Comparison of ENCODE assay signal across 29 cellular contexts in genomic region chr11:64459016-64459415, GRCh38.
A peak's percentile ranks its signal among the peaks of the same experiment; 100 is the strongest.
DNase-seq lines count a peak whose midpoint lies in the region; ATAC-seq and TF ChIP-seq lines count a peak whose summit lies in the region.
"Had no signal": no experiment of that assay in that cellular context is flagged by ENCODE, and none has a peak within 500 bp of the region (broad histone marks: within the 10 kb centered on the region; RNA-seq: fewer than 3 reads in every experiment).

No MANE protein-coding gene starts in this region.

- H3K27me3 ChIP-seq in upper lobe of right lung (no peaks in the 10 kb centered on the region), breast epithelium (no peaks in the 10 kb centered on the region)
- H3K27me3 ChIP-seq: neural progenitor cell, stomach, vagina had no signal

- no peak for TF ChIP-seq POLR2A in breast epithelium (IDR thresholded peaks at IDR 0.05)

- H3K27me3 Mint-ChIP-seq in activated naive CD8-positive, alpha-beta T cell treated with anti-CD3 and anti-CD28 coated beads, Interleukin-2, amount 10 ng/mL, durations not matched to agents 7 days and 5 days: peaks cover 6% of the 10 kb centered on the region
- no peaks in the 10 kb centered on the region for H3K27me3 Mint-ChIP-seq in activated naive CD8-positive, alpha-beta T cell treated with anti-CD3 and anti-CD28 coated beads, Interleukin-2, amount 50 U/mL, for 24 hours

- no peaks in the 10 kb centered on the region for H3K4me1 Mint-ChIP-seq in activated naive CD8-positive, alpha-beta T cell treated with anti-CD3 and anti-CD28 coated beads, Interleukin-2, amount 10 ng/mL, durations not matched to agents 7 days and 5 days
- H3K4me1 Mint-ChIP-seq in activated naive CD8-positive, alpha-beta T cell treated with anti-CD3 and anti-CD28 coated beads, Interleukin-2, amount 50 U/mL, for 24 hours: no peaks in the 10 kb centered on the region
- H3K4me1 Mint-ChIP-seq: CD4-positive, CD25-positive, alpha-beta regulatory T cell; neural progenitor cell had no signal

- TF ChIP-seq CTCF in upper lobe of right lung (IDR thresholded peaks at IDR 0.05) (no peak), breast epithelium (IDR thresholded peaks at IDR 0.05) (no peak)

- DNase-seq in activated naive CD8-positive, alpha-beta T cell treated with anti-CD3 and anti-CD28 coated beads, Interleukin-2, amount 10 ng/mL, durations not matched to agents 7 days and 5 days: peak; percentile 12
- DNase-seq in activated naive CD8-positive, alpha-beta T cell treated with anti-CD3 and anti-CD28 coated beads, Interleukin-2, amount 50 U/mL, for 24 hours: no peak
- DNase-seq in NCI-H226 (peak; percentile 2), islet precursor cell (peak; percentile 45), upper lobe of right lung (peak; percentile 29), breast epithelium (ENCODE audit: low spot score in 2 of 2) (no peak)
- DNase-seq in central memory CD4-positive, alpha-beta T cell: no peak
- DNase-seq: activated CD4-positive, alpha-beta T cell treated with anti-CD3 and anti-CD28 coated beads for 4 hours; AML-193; Calu3; CD4-positive, CD25-positive, alpha-beta regulatory T cell; DMS79 treated with DMSO at 0.1 percent for 48 hours; foreskin melanocyte; heart right ventricle; left colon; NCI-H1436 treated with DMSO at 0.1 percent for 48 hours; NCI-H2081 treated with DMSO at 0.1 percent for 48 hours; NCI-H446; NCI-H748 treated with DMSO at 0.1 percent for 48 hours; SIG-M5; stomach; T-helper 9 cell had no signal

- no peak overlapping the region for H3K4me3 Mint-ChIP-seq in activated naive CD8-positive, alpha-beta T cell treated with anti-CD3 and anti-CD28 coated beads, Interleukin-2, amount 10 ng/mL, durations not matched to agents 7 days and 5 days
- no peak overlapping the region for H3K4me3 Mint-ChIP-seq in activated naive CD8-positive, alpha-beta T cell treated with anti-CD3 and anti-CD28 coated beads, Interleukin-2, amount 50 U/mL, for 24 hours
- H3K4me3 Mint-ChIP-seq: CD4-positive, CD25-positive, alpha-beta regulatory T cell; neural progenitor cell had no signal

- H3K36me3 ChIP-seq in upper lobe of right lung (no peaks in the 10 kb centered on the region), breast epithelium (no peaks in the 10 kb centered on the region)
- H3K36me3 ChIP-seq: HAP-1, heart right ventricle, neural progenitor cell, stomach, vagina had no signal

- H3K36me3 Mint-ChIP-seq in activated naive CD8-positive, alpha-beta T cell treated with anti-CD3 and anti-CD28 coated beads, Interleukin-2, amount 10 ng/mL, durations not matched to agents 7 days and 5 days: no peaks in the 10 kb centered on the region
- no peaks in the 10 kb centered on the region for H3K36me3 Mint-ChIP-seq in activated naive CD8-positive, alpha-beta T cell treated with anti-CD3 and anti-CD28 coated beads, Interleukin-2, amount 50 U/mL, for 24 hours (ENCODE audit: low read depth)
- H3K36me3 Mint-ChIP-seq: CD4-positive, CD25-positive, alpha-beta regulatory T cell; neural progenitor cell had no signal

- no peak overlapping the region for H3K4me3 ChIP-seq in upper lobe of right lung
- H3K4me3 ChIP-seq in breast epithelium: no peak overlapping the region
- H3K4me3 ChIP-seq: HAP-1, heart right ventricle, neural progenitor cell, stomach, vagina had no signal

- H3K4me1 ChIP-seq in upper lobe of right lung: no peaks in the 10 kb centered on the region
- H3K4me1 ChIP-seq in breast epithelium: no peaks in the 10 kb centered on the region
- H3K4me1 ChIP-seq: HAP-1, heart right ventricle, neural progenitor cell, parathyroid adenoma, stomach, vagina had no signal

- no peak overlapping the region for H3K27ac Mint-ChIP-seq in activated naive CD8-positive, alpha-beta T cell treated with anti-CD3 and anti-CD28 coated beads, Interleukin-2, amount 10 ng/mL, durations not matched to agents 7 days and 5 days
- no peak overlapping the region for H3K27ac Mint-ChIP-seq in activated naive CD8-positive, alpha-beta T cell treated with anti-CD3 and anti-CD28 coated beads, Interleukin-2, amount 50 U/mL, for 24 hours
- H3K27ac Mint-ChIP-seq: CD4-positive, CD25-positive, alpha-beta regulatory T cell; neural progenitor cell had no signal

- POLR2A ChIA-PET in activated naive CD8-positive, alpha-beta T cell treated with anti-CD3 and anti-CD28 coated beads, Interleukin-2, amount 10 ng/mL, durations not matched to agents 7 days and 5 days (lab: Charles Lee): no interaction called here

- ATAC-seq in activated naive CD8-positive, alpha-beta T cell treated with anti-CD3 and anti-CD28 coated beads, Interleukin-2, amount 10 ng/mL, durations not matched to agents 7 days and 5 days (ENCODE audit: low read depth): no peak
- ATAC-seq in activated naive CD8-positive, alpha-beta T cell treated with anti-CD3 and anti-CD28 coated beads, Interleukin-2, amount 50 U/mL, for 24 hours: no peak
- ATAC-seq in upper lobe of right lung (no peak), HG02938 (IDR thresholded peaks at IDR 0.05; ENCODE audit: unreplicated experiment) (no peak)
- ATAC-seq: heart right ventricle, left colon, Panc1 had no signal

- intact Hi-C loops in upper lobe of right lung (cut with DNase I): no loop called here
- intact Hi-C loops in breast epithelium (cut with DNase I; ENCODE audit: low total_unique reads): no loop called here

- H3K27ac ChIP-seq in upper lobe of right lung (no peak overlapping the region), breast epithelium (no peak overlapping the region)
- H3K27ac ChIP-seq: heart right ventricle, neural progenitor cell, parathyroid adenoma, stomach, vagina, VCaP had no signal

- H3K9me3 ChIP-seq in upper lobe of right lung (no peaks in the 10 kb centered on the region), breast epithelium (no peaks in the 10 kb centered on the region)
- H3K9me3 ChIP-seq: HAP-1, stomach, vagina had no signal

- H3K9me3 Mint-ChIP-seq in activated naive CD8-positive, alpha-beta T cell treated with anti-CD3 and anti-CD28 coated beads, Interleukin-2, amount 10 ng/mL, durations not matched to agents 7 days and 5 days: no peaks in the 10 kb centered on the region
- H3K9me3 Mint-ChIP-seq in activated naive CD8-positive, alpha-beta T cell treated with anti-CD3 and anti-CD28 coated beads, Interleukin-2, amount 50 U/mL, for 24 hours: no peaks in the 10 kb centered on the region
- H3K9me3 Mint-ChIP-seq: CD4-positive, CD25-positive, alpha-beta regulatory T cell; neural progenitor cell had no signal

Comparison
In these comparisons a context has a peak if more than half of its experiments do, and no peak if none do; other contexts are left out.
1. DNase-seq: peak in activated naive CD8-positive, alpha-beta T cell treated with anti-CD3 and anti-CD28 coated beads, Interleukin-2, amount 10 ng/mL, durations not matched to agents 7 days and 5 days (single experiment), NCI-H226 (single experiment), islet precursor cell (single experiment) and upper lobe of right lung (single experiment); none in activated naive CD8-positive, alpha-beta T cell treated with anti-CD3 and anti-CD28 coated beads, Interleukin-2, amount 50 U/mL, for 24 hours (single experiment), central memory CD4-positive, alpha-beta T cell (single experiment) and breast epithelium (0 of 2).